ENCODE assay signal across 17 cellular contexts in genomic region chr18:8854962-8855361, GRCh38.
DNase-seq lines count a peak whose midpoint lies in the region; ATAC-seq and TF ChIP-seq lines count a peak whose summit lies in the region.
"Had no signal": no experiment of that assay in that cellular context is flagged by ENCODE, and none has a peak within 500 bp of the region (broad histone marks: within the 10 kb centered on the region; RNA-seq: fewer than 3 reads in every experiment).

No MANE protein-coding gene starts in this region.

- no peak overlapping the region for H4K91ac ChIP-seq in neuronal stem cell (ENCODE audit: low read depth, low read length, poor library complexity)

- H3K9ac ChIP-seq in neuronal stem cell (ENCODE audit: low read depth, low read length, poor library complexity) = no peak overlapping the region

- H4K8ac ChIP-seq in neuronal stem cell (ENCODE audit: low read depth, low read length) = no peak overlapping the region

- TF ChIP-seq CTCF in WI38 (IDR thresholded peaks at IDR 0.05; ENCODE audit: low read depth, low read length) = no peak

- H2BK12ac ChIP-seq in neuronal stem cell (ENCODE audit: low read length) = no peak overlapping the region

- no peak overlapping the region for H2BK5ac ChIP-seq in neuronal stem cell (ENCODE audit: low read length)

- no peak overlapping the region for H2AK5ac ChIP-seq in neuronal stem cell (ENCODE audit: low read depth, low read length)

- H3K4ac ChIP-seq in neuronal stem cell (ENCODE audit: low read length) = no peak overlapping the region

- H2BK15ac ChIP-seq in neuronal stem cell (ENCODE audit: low read length) = no peak overlapping the region

- DNase-seq in EH (ENCODE audit: low read depth) (peak; percentile 36), globus pallidus (ENCODE audit: low spot score) (peak; percentile 5), neuronal stem cell (ENCODE audit: low spot score) (no peak), left lobe of liver (ENCODE audit: low spot score) (no peak), NCI-H524 treated with DMSO at 0.1 percent for 48 hours (lab: John Stamatoyannopoulos, UW) (no peak)
- DNase-seq: DND-41, NCI-H1092 treated with DMSO at 0.1 percent for 48 hours, NCI-H2107, NCI-H510A, NCI-H774, SIG-M5 had no signal

- H3K9me3 ChIP-seq in neuronal stem cell (replicated peaks in 1 of 2; ENCODE audit: control insufficient read depth in 2 of 2, insufficient read depth in 1 of 2, low read depth in 1 of 2, low read length in 2 of 2) = no peaks in the 10 kb centered on the region
- H3K9me3 ChIP-seq: A549, HAP-1 had no signal

- no peak overlapping the region for H3K18ac ChIP-seq in neuronal stem cell (ENCODE audit: low read length)

- no peak overlapping the region for H3K27ac ChIP-seq in neuronal stem cell (replicated peaks; ENCODE audit: low read length)
- H3K27ac ChIP-seq: C4-2B had no signal

- 0 out of 2 replicates have a peak overlapping the region, but pooled peaks have one; percentile 8 for H3K4me3 ChIP-seq in WI38 (ENCODE audit: low read depth, low read length)
- H3K4me3 ChIP-seq in neuronal stem cell (ENCODE audit: low read length in 2 of 2) = no peak overlapping the region
- H3K4me3 ChIP-seq: A549, HAP-1 had no signal

- H2BK120ac ChIP-seq in neuronal stem cell (ENCODE audit: low read depth, low read length) = no peak overlapping the region

- H3K4me1 ChIP-seq in neuronal stem cell (ENCODE audit: control insufficient read depth in 2 of 2, insufficient read depth in 1 of 2, low read depth in 1 of 2, low read length in 2 of 2) = peaks cover 4 to 17% of the 10 kb centered on the region in 2 donors
- H3K4me1 ChIP-seq: HAP-1 had no signal

- H3K36me3 ChIP-seq in neuronal stem cell (replicated peaks in 1 of 2; ENCODE audit: control insufficient read depth in 2 of 2, insufficient read depth in 2 of 2, low read length in 2 of 2) = no peaks in the 10 kb centered on the region
- H3K36me3 ChIP-seq: HAP-1 had no signal

- no peak overlapping the region for H3K4me2 ChIP-seq in neuronal stem cell (ENCODE audit: insufficient read depth, low read length, poor library complexity, severe bottlenecking)
- H3K4me2 ChIP-seq: A549 had no signal

- WGBS in neuronal stem cell (ENCODE audit: extremely low coverage in 2 of 2, insufficient read length in 2 of 2, insufficient replicate concordance in 1 of 2), 2 donors = no CpG with 5 or more reads among the region's 2 CpGs

- no peak for ATAC-seq in GM18498 (IDR thresholded peaks at IDR 0.05; ENCODE audit: unreplicated experiment)
- no peak for ATAC-seq in GM21423 (IDR thresholded peaks at IDR 0.05; ENCODE audit: unreplicated experiment)
- ATAC-seq in left lobe of liver = no peak
- ATAC-seq: A549 had no signal

- no peak overlapping the region for H3K14ac ChIP-seq in neuronal stem cell (ENCODE audit: low read length)

- no peak overlapping the region for H3K23ac ChIP-seq in neuronal stem cell (ENCODE audit: low read depth, low read length, poor library complexity)

- H3K79me1 ChIP-seq in neuronal stem cell (ENCODE audit: low read depth, low read length) = no peaks in the 10 kb centered on the region

- no peaks in the 10 kb centered on the region for H3K27me3 ChIP-seq in neuronal stem cell (ENCODE audit: control insufficient read depth in 3 of 3, insufficient read depth in 3 of 3, low read depth in 1 of 3, low read length in 3 of 3)

- H2AFZ ChIP-seq in neuronal stem cell (ENCODE audit: low read length) = peak overlapping the region; percentile 70

Comparison
In these comparisons a context has a peak if more than half of its experiments do, and no peak if none do; other contexts are left out.
1. DNase-seq: peak in EH (single experiment) and globus pallidus (single experiment); none in neuronal stem cell (single experiment), left lobe of liver (single experiment) and NCI-H524 treated with DMSO at 0.1 percent for 48 hours (single experiment).